Comparison of ENCODE assay signal across 2 cellular contexts in genomic region chr14:72690324-72690723, GRCh38.
A peak's percentile ranks its signal among the peaks of the same experiment; 100 is the strongest.
TF ChIP-seq lines count a peak whose summit lies in the region.

No MANE protein-coding gene starts in this region.

TF ChIP-seq in HEK293T, 16 proteins besides CTCF, POLR2A, EP300 and RAD21:
- TF ChIP-seq TARDBP (IDR thresholded peaks at IDR 0.05) = no peak
- peak; percentile 49; the same call in 1 of the 2 replicates for TF ChIP-seq SUZ12 (IDR thresholded peaks at IDR 0.05)
- TF ChIP-seq CTBP1 (IDR thresholded peaks at IDR 0.05; ENCODE audit: borderline replicate concordance) = no peak
- no peak for TF ChIP-seq BHLHE40 (IDR thresholded peaks at IDR 0.05; ENCODE audit: borderline replicate concordance)
- 0 out of 2 replicates have a peak, but pooled peaks have one; percentile 9 for TF ChIP-seq ELF4 (IDR thresholded peaks at IDR 0.05)

TF ChIP-seq in H1, 55 proteins besides CTCF, POLR2A, EP300 and RAD21:
- TF ChIP-seq NRF1 (IDR thresholded peaks at IDR 0.05; ENCODE audit: low read depth, low read length) (no peak), CTBP2 (IDR thresholded peaks at IDR 0.05; ENCODE audit: borderline replicate concordance, insufficient read depth, insufficient read length, low read length) (no peak), TCF12 (IDR thresholded peaks at IDR 0.05; ENCODE audit: low read depth, low read length) (no peak), GTF2F1 (IDR thresholded peaks at IDR 0.05; ENCODE audit: borderline replicate concordance, low read depth, low read length) (no peak), ASH2L (IDR thresholded peaks at IDR 0.05; ENCODE audit: low read length) (no peak), GABPA (IDR thresholded peaks at IDR 0.05; ENCODE audit: borderline replicate concordance, insufficient read depth, low read length) (no peak), EGR1 (IDR thresholded peaks at IDR 0.05; ENCODE audit: borderline replicate concordance, low read depth, low read length) (no peak), JUND (IDR thresholded peaks at IDR 0.05; ENCODE audit: low read length) (no peak), TBP (IDR thresholded peaks at IDR 0.05; ENCODE audit: low read depth, low read length) (no peak), POLR2AphosphoS5 (IDR thresholded peaks at IDR 0.05; ENCODE audit: low read depth, low read length) (no peak), HDAC2 (IDR thresholded peaks at IDR 0.05; ENCODE audit: borderline replicate concordance in 1 of 2, low read depth in 2 of 2, low read length in 2 of 2) (no peak), ZNF274 (IDR thresholded peaks at IDR 0.05; ENCODE audit: borderline replicate concordance, extremely low read depth, low read length) (no peak), MAFK (IDR thresholded peaks at IDR 0.05; ENCODE audit: low read depth, low read length) (no peak), PHF8 (conservative IDR thresholded peaks at IDR 0.05; ENCODE audit: low read depth, low read length) (no peak), E2F6 (IDR thresholded peaks at IDR 0.05) (no peak), CEBPB (IDR thresholded peaks at IDR 0.05; ENCODE audit: low read depth, low read length) (no peak), BRCA1 (IDR thresholded peaks at IDR 0.05; ENCODE audit: low read depth, low read length) (no peak), RBBP5 (IDR thresholded peaks at IDR 0.05; ENCODE audit: borderline replicate concordance, low read depth, low read length) (no peak)
